In the genomic region with DNA sequence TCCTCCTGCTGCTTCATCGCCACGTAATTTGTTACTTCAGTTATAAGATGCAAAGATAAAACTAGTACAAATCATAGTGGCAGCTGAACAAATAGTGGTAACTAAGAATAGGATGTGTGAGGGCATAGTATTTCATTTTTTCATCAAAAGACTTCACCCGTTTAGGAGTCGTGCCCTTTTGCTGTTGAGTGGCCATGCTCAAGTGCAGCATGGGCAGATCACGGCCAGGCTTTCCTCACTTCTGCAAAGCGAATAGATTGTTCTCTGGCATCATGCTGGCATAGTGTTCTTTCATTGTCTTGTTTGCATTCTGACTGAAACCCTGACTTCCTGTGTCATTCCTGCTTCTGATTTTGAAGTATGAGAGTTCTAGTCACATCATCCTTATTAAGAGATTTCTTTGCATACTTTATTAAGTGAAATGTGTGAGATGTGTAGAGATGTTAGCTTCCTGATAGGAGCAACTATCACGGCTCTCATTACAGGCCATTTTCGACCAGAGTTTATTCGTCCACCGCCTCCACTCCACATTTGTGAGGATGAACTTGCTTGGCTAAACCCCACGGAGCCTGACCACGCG, we compare ENCODE assay signal across 20 cellular contexts. TPM values are rescaled to one million over a fixed set of nuclear protein-coding genes. Genes with fewer than 3 reads are reported as not detected.
DNase-seq lines count a peak whose midpoint lies in the region; ATAC-seq and TF ChIP-seq lines count a peak whose summit lies in the region.
"Had no signal": no experiment of that assay in that cellular context is flagged by ENCODE, and none has a peak within 500 bp of the region (broad histone marks: within the 10 kb centered on the region; RNA-seq: fewer than 3 reads in every experiment).

No MANE protein-coding gene starts in this region.

- no peaks in the 10 kb centered on the region for H3K27me3 Mint-ChIP-seq in CD4-positive, alpha-beta memory T cell
- no peaks in the 10 kb centered on the region for H3K27me3 Mint-ChIP-seq in activated T-helper 17 cell treated with anti-CD3 and anti-CD28 coated beads, Interleukin-2, amount 50 U/mL, for 72 hours
- peaks cover 0 to 1% (median 0%) of the 10 kb centered on the region in 3 donors for H3K27me3 Mint-ChIP-seq in immature natural killer cell (ENCODE audit: low read depth in 3 of 3)
- H3K27me3 Mint-ChIP-seq: naive B cell had no signal

- peaks cover 24 to 35% (median 30%) of the 10 kb centered on the region in 4 donors for H3K4me1 Mint-ChIP-seq in CD4-positive, alpha-beta memory T cell
- peaks cover 24% of the 10 kb centered on the region for H3K4me1 Mint-ChIP-seq in activated T-helper 17 cell treated with anti-CD3 and anti-CD28 coated beads, Interleukin-2, amount 50 U/mL, for 72 hours
- peaks cover 12 to 59% of the 10 kb centered on the region in 2 donors for H3K4me1 Mint-ChIP-seq in immature natural killer cell

- H3K4me3 Mint-ChIP-seq in CD4-positive, alpha-beta memory T cell = peak overlapping the region in 1 of 8 donors; percentile 52
- peak overlapping the region; percentile 43 for H3K4me3 Mint-ChIP-seq in activated T-helper 17 cell treated with anti-CD3 and anti-CD28 coated beads, Interleukin-2, amount 50 U/mL, for 72 hours
- no peak overlapping the region for H3K4me3 Mint-ChIP-seq in immature natural killer cell
- H3K4me3 Mint-ChIP-seq: naive B cell had no signal

- intact Hi-C loops in CD4-positive, alpha-beta memory T cell (cut with micrococcal nuclease) = no loop called here

- peaks cover 53 to 80% of the 10 kb centered on the region in 2 donors for H3K36me3 Mint-ChIP-seq in CD4-positive, alpha-beta memory T cell
- peaks cover 97% of the 10 kb centered on the region for H3K36me3 Mint-ChIP-seq in activated T-helper 17 cell treated with anti-CD3 and anti-CD28 coated beads, Interleukin-2, amount 50 U/mL, for 72 hours (ENCODE audit: low read depth)
- H3K36me3 Mint-ChIP-seq in immature natural killer cell = peaks cover 12 to 43% (median 24%) of the 10 kb centered on the region in 3 donors

- POLR2A ChIA-PET in CD4-positive, alpha-beta memory T cell (lab: Charles Lee; ENCODE audit: partially characterized antibody) = interaction anchor here (1.4 kb wide), 1 partner anchor 97 kb away, joined by 4 read pairs; no protein-coding TSS in a partner anchor

- peak overlapping the region; percentile 13 to 82 (median 69) for H3K27ac Mint-ChIP-seq in CD4-positive, alpha-beta memory T cell
- peak overlapping the region; percentile 84 for H3K27ac Mint-ChIP-seq in activated T-helper 17 cell treated with anti-CD3 and anti-CD28 coated beads, Interleukin-2, amount 50 U/mL, for 72 hours
- peak overlapping the region in 5 of 6 donors; percentile 25 to 67 (median 53) for H3K27ac Mint-ChIP-seq in immature natural killer cell

- TF ChIP-seq POLR2A in Peyer's patch (IDR thresholded peaks at IDR 0.05) = no peak

- ATAC-seq in activated T-helper 17 cell treated with anti-CD3 and anti-CD28 coated beads, Interleukin-2, amount 50 U/mL, for 72 hours (replicated peaks) = peak; percentile 46
- no peak for ATAC-seq in foreskin keratinocyte
- no peak for ATAC-seq in GM18520 (IDR thresholded peaks at IDR 0.05; ENCODE audit: unreplicated experiment)
- ATAC-seq: K562 had no signal

- no peak overlapping the region for H3K4me3 ChIP-seq in CD4-positive, alpha-beta memory T cell (ENCODE audit: low read length in 2 of 2)
- H3K4me3 ChIP-seq in Peyer's patch = no peak overlapping the region
- H3K4me3 ChIP-seq: hepatocyte, K562, thoracic aorta had no signal

- peak overlapping the region; percentile 8 for H3K27ac ChIP-seq in CD4-positive, alpha-beta memory T cell (ENCODE audit: low read depth, low read length)
- no peak overlapping the region for H3K27ac ChIP-seq in foreskin keratinocyte
- no peak overlapping the region for H3K27ac ChIP-seq in Peyer's patch
- H3K27ac ChIP-seq: thoracic aorta had no signal

- CTCF ChIA-PET in CD4-positive, alpha-beta memory T cell (lab: Charles Lee; ENCODE audit: partially characterized antibody) = no interaction called here

- H3K27me3 ChIP-seq in CD4-positive, alpha-beta memory T cell (ENCODE audit: insufficient read depth, low read length) = no peaks in the 10 kb centered on the region
- H3K27me3 ChIP-seq in foreskin keratinocyte (no peaks in the 10 kb centered on the region), Peyer's patch (no peaks in the 10 kb centered on the region)
- H3K27me3 ChIP-seq: hepatocyte had no signal

- H3K9me3 ChIP-seq in CD4-positive, alpha-beta memory T cell (ENCODE audit: control insufficient read depth in 1 of 2, low read length in 2 of 2) = no peaks in the 10 kb centered on the region
- no peaks in the 10 kb centered on the region for H3K9me3 ChIP-seq in Peyer's patch
- H3K9me3 ChIP-seq: thoracic aorta had no signal

- no peak for DNase-seq in CD4-positive, alpha-beta memory T cell
- DNase-seq in NCI-H2196 (lab: John Stamatoyannopoulos, UW; ENCODE audit: unreplicated experiment) (peak; percentile 27), immature natural killer cell (no peak), foreskin keratinocyte (no peak), Peyer's patch (no peak)
- DNase-seq: activated CD4-positive, CD25-positive, alpha-beta regulatory T cell treated with anti-CD3 and anti-CD28 coated beads, Interleukin-2, amount 50 U/mL, for 72 hours; AML-193; effector memory CD4-positive, alpha-beta T cell; islet precursor cell; mammary epithelial cell; MV-4-11; naive B cell; NCI-H2029 treated with DMSO at 0.1 percent for 48 hours; NCI-H526 treated with DMSO at 0.1 percent for 48 hours; T1000 had no signal

- H3K4me1 ChIP-seq in CD4-positive, alpha-beta memory T cell (ENCODE audit: insufficient read depth, low read length) = no peaks in the 10 kb centered on the region
- no peaks in the 10 kb centered on the region for H3K4me1 ChIP-seq in foreskin keratinocyte
- peaks cover 0 to 10% (median 0%) of the 10 kb centered on the region in 4 donors for H3K4me1 ChIP-seq in Peyer's patch

- no peaks in the 10 kb centered on the region for H3K9me3 Mint-ChIP-seq in CD4-positive, alpha-beta memory T cell
- no peaks in the 10 kb centered on the region for H3K9me3 Mint-ChIP-seq in activated T-helper 17 cell treated with anti-CD3 and anti-CD28 coated beads, Interleukin-2, amount 50 U/mL, for 72 hours
- H3K9me3 Mint-ChIP-seq in immature natural killer cell = no peaks in the 10 kb centered on the region
- H3K9me3 Mint-ChIP-seq: naive B cell had no signal

- H3K36me3 ChIP-seq in CD4-positive, alpha-beta memory T cell (ENCODE audit: insufficient read depth, low read length) = peaks cover 54% of the 10 kb centered on the region
- H3K36me3 ChIP-seq in Peyer's patch = peaks cover 0 to 89% (median 0%) of the 10 kb centered on the region in 3 donors

- TF ChIP-seq CTCF in foreskin keratinocyte (conservative IDR thresholded peaks at IDR 0.05) (no peak), Peyer's patch (IDR thresholded peaks at IDR 0.05) (no peak)

RNA-seq across cellular contexts. Expression of gene CNOT11, which starts 11.8 kb away (rescaled TPM):
- total RNA-seq in CD4-positive, alpha-beta memory T cell = 10 to 100 TPM; 53.8 to 56.9 TPM
- polyA plus RNA-seq in CD4-positive, alpha-beta memory T cell = 10 to 100 TPM; 62.2 to 75.5 TPM
- 10 to 100 TPM; 38.5 to 56.1 TPM for total RNA-seq in activated T-helper 17 cell treated with anti-CD3 and anti-CD28 coated beads, Interleukin-2, amount 50 U/mL, for 72 hours
- polyA plus RNA-seq in immature natural killer cell (10 to 100 TPM; 37.0 to 56.9 (median 39.3) TPM), foreskin keratinocyte (30.5 and 35.4 TPM in 2 replicates)
- total RNA-seq in foreskin keratinocyte (55.9 and 59.7 TPM in 2 replicates), Peyer's patch (10 to 100 TPM; 46.4 to 82.9 (median 48.1) TPM)

RNA-seq across cellular contexts. Expression of gene RNF149, which starts 44.1 kb away (rescaled TPM):
- 100 to 1,000 TPM; 138 to 154 TPM for total RNA-seq in CD4-positive, alpha-beta memory T cell
- 10 to 100 TPM; 67.6 to 94.6 TPM for polyA plus RNA-seq in CD4-positive, alpha-beta memory T cell
- total RNA-seq in activated T-helper 17 cell treated with anti-CD3 and anti-CD28 coated beads, Interleukin-2, amount 50 U/mL, for 72 hours = 100 to 1,000 TPM in 1 of 2 donors, 10 to 100 TPM in 1; 83.5 to 108 TPM
- polyA plus RNA-seq in immature natural killer cell (10 to 100 TPM; 45.5 to 79.9 (median 50.9) TPM), foreskin keratinocyte (33.0 and 37.9 TPM in 2 replicates)
- total RNA-seq in foreskin keratinocyte (53.6 and 55.9 TPM in 2 replicates), Peyer's patch (10 to 100 TPM; 61.1 to 86.2 (median 70.5) TPM)
